ENCODE assay signal across 27 cellular contexts in the genomic region with DNA sequence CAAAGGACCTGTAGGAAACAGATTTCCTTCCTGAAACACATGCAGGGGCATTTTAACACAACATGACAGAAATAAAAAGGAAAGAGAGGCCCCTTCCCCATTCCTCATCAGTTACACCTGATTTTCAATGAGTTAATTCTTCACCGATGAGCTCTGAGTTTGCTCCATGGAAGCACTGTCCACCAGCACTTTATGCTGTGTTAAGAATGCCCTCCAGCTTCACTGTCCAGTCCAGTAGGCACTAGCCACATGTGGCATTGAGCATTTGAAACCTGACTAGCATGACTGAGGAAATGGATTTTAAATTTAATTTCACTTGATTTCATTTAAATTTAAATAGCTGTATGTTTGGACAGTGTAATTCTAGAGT.
DNase-seq lines count a peak whose midpoint lies in the region; ATAC-seq and TF ChIP-seq lines count a peak whose summit lies in the region.
"Had no signal": no experiment of that assay in that cellular context is flagged by ENCODE, and none has a peak within 500 bp of the region (broad histone marks: within the 10 kb centered on the region; RNA-seq: fewer than 3 reads in every experiment).

No MANE protein-coding gene starts in this region.

- CTCF ChIA-PET in PC-3 (lab: Charles Lee): no interaction called here
- CTCF ChIA-PET in naive thymus-derived CD4-positive, alpha-beta T cell (lab: Charles Lee): no interaction called here

- no peak for ATAC-seq in PC-3
- ATAC-seq in naive thymus-derived CD4-positive, alpha-beta T cell: no peak
- ATAC-seq: Right ventricle myocardium inferior had no signal

- intact Hi-C loops in PC-3 (cut with micrococcal nuclease): no loop called here
- intact Hi-C loops in naive thymus-derived CD4-positive, alpha-beta T cell (cut with micrococcal nuclease): no loop called here

- peak overlapping the region; percentile 73 for H2AFZ ChIP-seq in PC-3 (ENCODE audit: low read length)

- H3K4me1 Mint-ChIP-seq in nephron progenitor cell: peaks cover 42% of the 10 kb centered on the region
- peaks cover 0 to 6% (median 4%) of the 10 kb centered on the region in 7 donors for H3K4me1 Mint-ChIP-seq in naive thymus-derived CD4-positive, alpha-beta T cell
- H3K4me1 Mint-ChIP-seq: activated CD4-positive, alpha-beta T cell treated with anti-CD3 and anti-CD28 coated beads, Interleukin-2, amount 10 ng/mL, durations not matched to agents 7 days and 5 days; activated naive CD4-positive, alpha-beta T cell treated with anti-CD3 and anti-CD28 coated beads, Interleukin-2, amount 10 ng/mL, durations not matched to agents 7 days and 5 days had no signal

- H3K4me2 ChIP-seq in PC-3 (ENCODE audit: low read length): peak overlapping the region; percentile 77
- H3K4me2 ChIP-seq: BLaER1 treated with 17β-estradiol and CSF1 and Interleukin-3, amounts not matched to agents 10 nM and 100 nM had no signal

- H3K36me3 ChIP-seq in PC-3 (ENCODE audit: low read depth, low read length): no peaks in the 10 kb centered on the region
- H3K36me3 ChIP-seq in naive thymus-derived CD4-positive, alpha-beta T cell (ENCODE audit: control insufficient read depth in 2 of 3, insufficient read depth in 3 of 3, low read length in 3 of 3): no peaks in the 10 kb centered on the region
- H3K36me3 ChIP-seq: BLaER1 treated with 17β-estradiol and CSF1 and Interleukin-3, amounts not matched to agents 10 nM and 100 nM; HAP-1; vagina had no signal

- no peaks in the 10 kb centered on the region for H4K20me1 ChIP-seq in PC-3 (ENCODE audit: low read length)
- H4K20me1 ChIP-seq: BLaER1 treated with 17β-estradiol and CSF1 and Interleukin-3, amounts not matched to agents 10 nM and 100 nM had no signal

- TF ChIP-seq CTCF in PC-3 (conservative IDR thresholded peaks at IDR 0.05; ENCODE audit: low read depth, low read length) (no peak), epithelial cell of proximal tubule (conservative IDR thresholded peaks at IDR 0.05; ENCODE audit: low read depth, low read length) (no peak), nephron progenitor cell (IDR thresholded peaks at IDR 0.05) (no peak)

- peak overlapping the region; percentile 97 for H3K27ac ChIP-seq in PC-3 (ENCODE audit: low read length)
- H3K27ac ChIP-seq in naive thymus-derived CD4-positive, alpha-beta T cell (ENCODE audit: low read depth, low read length): no peak overlapping the region
- H3K27ac ChIP-seq: BLaER1 treated with 17β-estradiol and CSF1 and Interleukin-3, amounts not matched to agents 10 nM and 100 nM; psoas muscle; skin epidermis; vagina had no signal

- H3K36me3 Mint-ChIP-seq in nephron progenitor cell (ENCODE audit: low read depth): no peaks in the 10 kb centered on the region
- no peaks in the 10 kb centered on the region for H3K36me3 Mint-ChIP-seq in naive thymus-derived CD4-positive, alpha-beta T cell
- H3K36me3 Mint-ChIP-seq: activated naive CD4-positive, alpha-beta T cell treated with anti-CD3 and anti-CD28 coated beads, Interleukin-2, amount 10 ng/mL, durations not matched to agents 7 days and 5 days had no signal

- H3F3A ChIP-seq in PC-3 (ENCODE audit: low read length, unreplicated experiment): no peaks in the 10 kb centered on the region

- H3K4me1 ChIP-seq in PC-3 (ENCODE audit: insufficient read depth, low read length): peaks cover 24% of the 10 kb centered on the region
- H3K4me1 ChIP-seq in naive thymus-derived CD4-positive, alpha-beta T cell (ENCODE audit: control insufficient read depth in 2 of 2, insufficient read depth in 2 of 2, low read length in 2 of 2): no peaks in the 10 kb centered on the region
- H3K4me1 ChIP-seq: HAP-1, psoas muscle, vagina had no signal

- H3K9ac ChIP-seq in PC-3 (ENCODE audit: low read length): peak overlapping the region; percentile 78
- H3K9ac ChIP-seq: BLaER1 treated with 17β-estradiol and CSF1 and Interleukin-3, amounts not matched to agents 10 nM and 100 nM had no signal

- H3K9me2 ChIP-seq in PC-3 (replicated peaks; ENCODE audit: low read length): no peaks in the 10 kb centered on the region

- in situ Hi-C loops in ACHN (cut with HindIII; ENCODE audit: low pct_ligation_motif_present, low pct_unique_long_range_greater_than_20kb, low sequenced_read_pairs): no loop called here

- H3K9me3 Mint-ChIP-seq in nephron progenitor cell: no peaks in the 10 kb centered on the region
- peaks cover 0 to 8% (median 2%) of the 10 kb centered on the region in 11 donors for H3K9me3 Mint-ChIP-seq in naive thymus-derived CD4-positive, alpha-beta T cell
- H3K9me3 Mint-ChIP-seq: activated CD4-positive, alpha-beta T cell treated with anti-CD3 and anti-CD28 coated beads, Interleukin-2, amount 10 ng/mL, durations not matched to agents 7 days and 5 days; activated T-helper 1 cell treated with anti-CD3 and anti-CD28 coated beads, Interleukin-12 subunit alpha, Interleukin-12 subunit beta, Interleukin-2, Interleukin-4 antibody, amounts not matched to agents 30 ng/mL and 10 ng/mL and 1 ng/mL, durations not matched to agents 14 hours and 24 hours and 36 hours had no signal

- peak overlapping the region; percentile 96 for H3K27ac Mint-ChIP-seq in nephron progenitor cell
- no peak overlapping the region for H3K27ac Mint-ChIP-seq in naive thymus-derived CD4-positive, alpha-beta T cell
- H3K27ac Mint-ChIP-seq: activated CD4-positive, alpha-beta T cell treated with anti-CD3 and anti-CD28 coated beads, Interleukin-2, amount 10 ng/mL, durations not matched to agents 7 days and 5 days; activated naive CD4-positive, alpha-beta T cell treated with anti-CD3 and anti-CD28 coated beads, Interleukin-2, amount 10 ng/mL, durations not matched to agents 7 days and 5 days; activated T-helper 1 cell treated with anti-CD3 and anti-CD28 coated beads, Interleukin-12 subunit alpha, Interleukin-12 subunit beta, Interleukin-2, Interleukin-4 antibody, amounts not matched to agents 30 ng/mL and 10 ng/mL and 1 ng/mL, durations not matched to agents 14 hours and 24 hours and 36 hours; dendritic cell treated with granulocyte-macrophage colony-stimulating factor and Interleukin-4, amounts not matched to agents 40 ng/mL and 50 ng/mL, for 4 days had no signal

- peak; percentile 50 for DNase-seq in ACHN
- DNase-seq in PC-3: no peak
- no peak for DNase-seq in epithelial cell of proximal tubule (ENCODE audit: low read depth)
- no peak for DNase-seq in nephron progenitor cell
- no peak for DNase-seq in retina
- no peak for DNase-seq in activated CD8-positive, alpha-beta memory T cell treated with anti-CD3 and anti-CD28 coated beads for 24 hours
- no peak for DNase-seq in naive thymus-derived CD4-positive, alpha-beta T cell
- no peak for DNase-seq in NCI-H2227 treated with DMSO at 0.1 percent for 48 hours (lab: John Stamatoyannopoulos, UW)
- DNase-seq: activated CD4-positive, alpha-beta T cell treated with anti-CD3 and anti-CD28 coated beads, Interleukin-2, amount 10 ng/mL, durations not matched to agents 7 days and 5 days; activated naive CD4-positive, alpha-beta T cell treated with anti-CD3 and anti-CD28 coated beads, Interleukin-2, amount 10 ng/mL, durations not matched to agents 7 days and 5 days; amniotic stem cell; glutamatergic neuron; midbrain; MM.1S; NCI-H1417; NCI-H2081; NCI-H82; psoas muscle; stimulated activated CD4-positive, alpha-beta T cell treated with anti-CD3 and anti-CD28 coated beads, Interleukin-2, amount 100 ng/mL, for 24 hours; T-helper 9 cell had no signal

- H3K4me3 Mint-ChIP-seq in nephron progenitor cell: peak overlapping the region; percentile 11
- no peak overlapping the region for H3K4me3 Mint-ChIP-seq in naive thymus-derived CD4-positive, alpha-beta T cell
- H3K4me3 Mint-ChIP-seq: activated CD4-positive, alpha-beta T cell treated with anti-CD3 and anti-CD28 coated beads, Interleukin-2, amount 10 ng/mL, durations not matched to agents 7 days and 5 days; activated naive CD4-positive, alpha-beta T cell treated with anti-CD3 and anti-CD28 coated beads, Interleukin-2, amount 10 ng/mL, durations not matched to agents 7 days and 5 days; activated T-helper 1 cell treated with anti-CD3 and anti-CD28 coated beads, Interleukin-12 subunit alpha, Interleukin-12 subunit beta, Interleukin-2, Interleukin-4 antibody, amounts not matched to agents 30 ng/mL and 10 ng/mL and 1 ng/mL, durations not matched to agents 14 hours and 24 hours and 36 hours; dendritic cell treated with granulocyte-macrophage colony-stimulating factor and Interleukin-4, amounts not matched to agents 40 ng/mL and 50 ng/mL, for 4 days had no signal

- H3K27me3 ChIP-seq in PC-3 (ENCODE audit: low read length): no peaks in the 10 kb centered on the region
- no peaks in the 10 kb centered on the region for H3K27me3 ChIP-seq in naive thymus-derived CD4-positive, alpha-beta T cell (ENCODE audit: control insufficient read depth in 2 of 2, insufficient read depth in 2 of 2, low read length in 2 of 2)
- H3K27me3 ChIP-seq: vagina had no signal

- H3K4me3 ChIP-seq in PC-3 (ENCODE audit: low read length): peak overlapping the region; percentile 56; the same call in 1 of the 2 replicates
- peak overlapping the region; percentile 29 for H3K4me3 ChIP-seq in epithelial cell of proximal tubule (ENCODE audit: low read depth, low read length)
- H3K4me3 ChIP-seq in naive thymus-derived CD4-positive, alpha-beta T cell (ENCODE audit: low read length): no peak overlapping the region
- H3K4me3 ChIP-seq: BLaER1 treated with 17β-estradiol and CSF1 and Interleukin-3, amounts not matched to agents 10 nM and 100 nM; HAP-1; psoas muscle; skin epidermis; vagina had no signal

- no peaks in the 10 kb centered on the region for H3K9me3 ChIP-seq in PC-3 (ENCODE audit: low read length)
- H3K9me3 ChIP-seq in naive thymus-derived CD4-positive, alpha-beta T cell (ENCODE audit: control insufficient read depth in 2 of 3, low read length in 3 of 3): no peaks in the 10 kb centered on the region
- H3K9me3 ChIP-seq: BLaER1 treated with 17β-estradiol and CSF1 and Interleukin-3, amounts not matched to agents 10 nM and 100 nM; HAP-1; psoas muscle; vagina had no signal

- H3K79me2 ChIP-seq in PC-3 (ENCODE audit: low read length): no peaks in the 10 kb centered on the region

- POLR2A ChIA-PET in PC-3 (lab: Charles Lee; ENCODE audit: unreplicated experiment): interaction anchor here (0.7 kb wide), 1 partner anchor 57 kb away, joined by 3 read pairs; no protein-coding TSS in a partner anchor
- POLR2A ChIA-PET in naive thymus-derived CD4-positive, alpha-beta T cell (lab: Charles Lee): no interaction called here

- no TSS peak for BruUV-seq in PC-3 (replicated peaks; lab: Mats Ljungman, UMichigan)

- H3K27me3 Mint-ChIP-seq in nephron progenitor cell (ENCODE audit: low read depth, poor library complexity): no peaks in the 10 kb centered on the region
- peaks cover 2 to 14% (median 11%) of the 10 kb centered on the region in 5 donors for H3K27me3 Mint-ChIP-seq in naive thymus-derived CD4-positive, alpha-beta T cell
- H3K27me3 Mint-ChIP-seq: dendritic cell treated with granulocyte-macrophage colony-stimulating factor and Interleukin-4, amounts not matched to agents 40 ng/mL and 50 ng/mL, for 4 days had no signal
